1 cellular context compared by ENCODE assay signal in the genomic region with DNA sequence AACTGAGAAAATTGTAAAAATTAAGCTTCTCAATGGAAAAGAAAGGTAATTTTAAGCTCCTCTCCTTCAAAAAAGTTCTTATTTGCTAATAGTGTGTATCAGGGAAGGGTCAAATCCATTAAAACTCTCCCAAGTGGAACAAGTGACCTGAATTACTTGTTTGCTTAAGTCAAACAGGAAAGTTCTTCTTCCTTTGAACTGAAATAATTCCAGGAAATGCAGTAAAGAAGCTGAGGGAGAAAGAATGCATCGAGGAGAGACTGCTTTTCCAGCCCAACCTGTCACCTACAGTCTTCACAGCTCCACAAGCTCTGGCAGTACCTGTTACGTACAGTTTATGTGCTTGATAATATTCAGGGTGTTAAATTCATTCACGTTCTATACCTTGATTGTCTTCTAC.
TF ChIP-seq lines count a peak whose summit lies in the region.

No MANE protein-coding gene starts in this region.

TF ChIP-seq in HepG2, 621 proteins besides CTCF, POLR2A, EP300 and RAD21 (continued from another document):
- TF ChIP-seq, protein P1, sequence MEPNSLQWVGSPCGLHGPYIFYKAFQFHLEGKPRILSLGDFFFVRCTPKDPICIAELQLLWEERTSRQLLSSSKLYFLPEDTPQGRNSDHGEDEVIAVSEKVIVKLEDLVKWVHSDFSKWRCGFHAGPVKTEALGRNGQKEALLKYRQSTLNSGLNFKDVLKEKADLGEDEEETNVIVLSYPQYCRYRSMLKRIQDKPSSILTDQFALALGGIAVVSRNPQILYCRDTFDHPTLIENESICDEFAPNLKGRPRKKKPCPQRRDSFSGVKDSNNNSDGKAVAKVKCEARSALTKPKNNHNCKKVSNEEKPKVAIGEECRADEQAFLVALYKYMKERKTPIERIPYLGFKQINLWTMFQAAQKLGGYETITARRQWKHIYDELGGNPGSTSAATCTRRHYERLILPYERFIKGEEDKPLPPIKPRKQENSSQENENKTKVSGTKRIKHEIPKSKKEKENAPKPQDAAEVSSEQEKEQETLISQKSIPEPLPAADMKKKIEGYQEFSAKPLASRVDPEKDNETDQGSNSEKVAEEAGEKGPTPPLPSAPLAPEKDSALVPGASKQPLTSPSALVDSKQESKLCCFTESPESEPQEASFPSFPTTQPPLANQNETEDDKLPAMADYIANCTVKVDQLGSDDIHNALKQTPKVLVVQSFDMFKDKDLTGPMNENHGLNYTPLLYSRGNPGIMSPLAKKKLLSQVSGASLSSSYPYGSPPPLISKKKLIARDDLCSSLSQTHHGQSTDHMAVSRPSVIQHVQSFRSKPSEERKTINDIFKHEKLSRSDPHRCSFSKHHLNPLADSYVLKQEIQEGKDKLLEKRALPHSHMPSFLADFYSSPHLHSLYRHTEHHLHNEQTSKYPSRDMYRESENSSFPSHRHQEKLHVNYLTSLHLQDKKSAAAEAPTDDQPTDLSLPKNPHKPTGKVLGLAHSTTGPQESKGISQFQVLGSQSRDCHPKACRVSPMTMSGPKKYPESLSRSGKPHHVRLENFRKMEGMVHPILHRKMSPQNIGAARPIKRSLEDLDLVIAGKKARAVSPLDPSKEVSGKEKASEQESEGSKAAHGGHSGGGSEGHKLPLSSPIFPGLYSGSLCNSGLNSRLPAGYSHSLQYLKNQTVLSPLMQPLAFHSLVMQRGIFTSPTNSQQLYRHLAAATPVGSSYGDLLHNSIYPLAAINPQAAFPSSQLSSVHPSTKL (CRISPR knock-in tag; IDR thresholded peaks at IDR 0.05): peak; percentile 74
- TF ChIP-seq, protein P2, sequence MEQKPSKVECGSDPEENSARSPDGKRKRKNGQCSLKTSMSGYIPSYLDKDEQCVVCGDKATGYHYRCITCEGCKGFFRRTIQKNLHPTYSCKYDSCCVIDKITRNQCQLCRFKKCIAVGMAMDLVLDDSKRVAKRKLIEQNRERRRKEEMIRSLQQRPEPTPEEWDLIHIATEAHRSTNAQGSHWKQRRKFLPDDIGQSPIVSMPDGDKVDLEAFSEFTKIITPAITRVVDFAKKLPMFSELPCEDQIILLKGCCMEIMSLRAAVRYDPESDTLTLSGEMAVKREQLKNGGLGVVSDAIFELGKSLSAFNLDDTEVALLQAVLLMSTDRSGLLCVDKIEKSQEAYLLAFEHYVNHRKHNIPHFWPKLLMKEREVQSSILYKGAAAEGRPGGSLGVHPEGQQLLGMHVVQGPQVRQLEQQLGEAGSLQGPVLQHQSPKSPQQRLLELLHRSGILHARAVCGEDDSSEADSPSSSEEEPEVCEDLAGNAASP (CRISPR knock-in tag; IDR thresholded peaks at IDR 0.05; ENCODE audit: borderline replicate concordance): peak; percentile 16; the same call in 1 of the 2 replicates
- TF ChIP-seq, protein P3, sequence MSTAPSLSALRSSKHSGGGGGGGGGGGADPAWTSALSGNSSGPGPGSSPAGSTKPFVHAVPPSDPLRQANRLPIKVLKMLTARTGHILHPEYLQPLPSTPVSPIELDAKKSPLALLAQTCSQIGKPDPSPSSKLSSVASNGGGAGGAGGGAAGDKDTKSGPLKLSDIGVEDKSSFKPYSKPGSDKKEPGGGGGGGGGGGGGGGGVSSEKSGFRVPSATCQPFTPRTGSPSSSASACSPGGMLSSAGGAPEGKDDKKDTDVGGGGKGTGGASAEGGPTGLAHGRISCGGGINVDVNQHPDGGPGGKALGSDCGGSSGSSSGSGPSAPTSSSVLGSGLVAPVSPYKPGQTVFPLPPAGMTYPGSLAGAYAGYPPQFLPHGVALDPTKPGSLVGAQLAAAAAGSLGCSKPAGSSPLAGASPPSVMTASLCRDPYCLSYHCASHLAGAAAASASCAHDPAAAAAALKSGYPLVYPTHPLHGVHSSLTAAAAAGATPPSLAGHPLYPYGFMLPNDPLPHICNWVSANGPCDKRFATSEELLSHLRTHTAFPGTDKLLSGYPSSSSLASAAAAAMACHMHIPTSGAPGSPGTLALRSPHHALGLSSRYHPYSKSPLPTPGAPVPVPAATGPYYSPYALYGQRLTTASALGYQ (CRISPR knock-in tag; IDR thresholded peaks at IDR 0.05): 0 out of 2 replicates have a peak, but pooled peaks have one; percentile 39
- TF ChIP-seq NFIC (IDR thresholded peaks at IDR 0.05; ENCODE audit: low read length) (peak; percentile 40; the same call in 1 of the 2 replicates), NCOA2 (CRISPR knock-in tag; IDR thresholded peaks at IDR 0.05) (peak; percentile 64; the same call in 1 of the 2 replicates), FOXA1 (IDR thresholded peaks at IDR 0.05) (no peak), FOXA1 (CRISPR knock-in tag; IDR thresholded peaks at IDR 0.05) (peak; percentile 77)
- TF ChIP-seq, protein P4, sequence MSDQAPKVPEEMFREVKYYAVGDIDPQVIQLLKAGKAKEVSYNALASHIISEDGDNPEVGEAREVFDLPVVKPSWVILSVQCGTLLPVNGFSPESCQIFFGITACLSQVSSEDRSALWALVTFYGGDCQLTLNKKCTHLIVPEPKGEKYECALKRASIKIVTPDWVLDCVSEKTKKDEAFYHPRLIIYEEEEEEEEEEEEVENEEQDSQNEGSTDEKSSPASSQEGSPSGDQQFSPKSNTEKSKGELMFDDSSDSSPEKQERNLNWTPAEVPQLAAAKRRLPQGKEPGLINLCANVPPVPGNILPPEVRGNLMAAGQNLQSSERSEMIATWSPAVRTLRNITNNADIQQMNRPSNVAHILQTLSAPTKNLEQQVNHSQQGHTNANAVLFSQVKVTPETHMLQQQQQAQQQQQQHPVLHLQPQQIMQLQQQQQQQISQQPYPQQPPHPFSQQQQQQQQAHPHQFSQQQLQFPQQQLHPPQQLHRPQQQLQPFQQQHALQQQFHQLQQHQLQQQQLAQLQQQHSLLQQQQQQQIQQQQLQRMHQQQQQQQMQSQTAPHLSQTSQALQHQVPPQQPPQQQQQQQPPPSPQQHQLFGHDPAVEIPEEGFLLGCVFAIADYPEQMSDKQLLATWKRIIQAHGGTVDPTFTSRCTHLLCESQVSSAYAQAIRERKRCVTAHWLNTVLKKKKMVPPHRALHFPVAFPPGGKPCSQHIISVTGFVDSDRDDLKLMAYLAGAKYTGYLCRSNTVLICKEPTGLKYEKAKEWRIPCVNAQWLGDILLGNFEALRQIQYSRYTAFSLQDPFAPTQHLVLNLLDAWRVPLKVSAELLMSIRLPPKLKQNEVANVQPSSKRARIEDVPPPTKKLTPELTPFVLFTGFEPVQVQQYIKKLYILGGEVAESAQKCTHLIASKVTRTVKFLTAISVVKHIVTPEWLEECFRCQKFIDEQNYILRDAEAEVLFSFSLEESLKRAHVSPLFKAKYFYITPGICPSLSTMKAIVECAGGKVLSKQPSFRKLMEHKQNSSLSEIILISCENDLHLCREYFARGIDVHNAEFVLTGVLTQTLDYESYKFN (CRISPR knock-in tag; conservative IDR thresholded peaks at IDR 0.05): peak; percentile 38; the same call in 1 of the 2 replicates
TF ChIP-seq in HepG2: peak in this region for 37.
